22 cellular contexts compared by ENCODE assay signal in the genomic region with DNA sequence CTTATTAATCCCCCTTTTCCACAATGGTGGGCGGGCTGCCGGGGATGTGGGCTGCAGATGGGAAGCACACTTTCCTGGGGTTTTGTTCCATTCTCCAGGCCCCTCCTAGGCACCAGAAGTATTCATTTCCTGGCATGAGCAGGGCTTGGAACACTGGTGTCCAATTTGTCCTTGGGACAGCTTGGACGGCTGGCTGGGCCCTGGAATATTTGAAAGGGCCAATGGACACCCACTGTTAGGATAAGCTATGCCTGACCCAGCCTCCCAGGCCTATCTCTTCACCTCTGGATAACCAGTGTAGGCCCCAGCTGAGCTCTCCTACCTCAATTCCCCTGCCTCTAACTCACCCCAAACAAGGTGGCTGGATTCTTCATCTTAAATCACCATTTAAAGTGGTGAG.
A peak's percentile ranks its signal among the peaks of the same experiment; 100 is the strongest.
DNase-seq lines count a peak whose midpoint lies in the region; ATAC-seq, FAIRE-seq and TF ChIP-seq lines count a peak whose summit lies in the region.
"Had no signal": no experiment of that assay in that cellular context is flagged by ENCODE, and none has a peak within 500 bp of the region (broad histone marks: within the 10 kb centered on the region; RNA-seq: fewer than 3 reads in every experiment).

No MANE protein-coding gene starts in this region.

- 73 to 95% methylated on average over 2 to 3 of the region's 3 CpGs for WGBS in body of pancreas, 2 donors
- WGBS in pancreas, 2 donors = 69% methylated on average over 3 of the region's 3 CpGs

- H3K27ac ChIP-seq in right atrium auricular region = no peak overlapping the region
- no peak overlapping the region for H3K27ac ChIP-seq in body of pancreas
- no peak overlapping the region for H3K27ac ChIP-seq in pancreas
- H3K27ac ChIP-seq: 22Rv1, BLaER1, C4-2B had no signal

- no peak for DNase-seq in Right ventricle myocardium superior
- no peak for DNase-seq in right atrium auricular region (ENCODE audit: low spot score)
- DNase-seq in body of pancreas = peak in 3 of 4 donors; percentile 8 to 31 (median 20)
- no peak for DNase-seq in pancreas
- DNase-seq in SIG-M5 (lab: John Stamatoyannopoulos, UW) = no peak
- no peak for DNase-seq in head of caudate nucleus
- DNase-seq: CD4-positive, CD25-positive, alpha-beta regulatory T cell; CD8-positive, alpha-beta memory T cell; DMS 273 treated with DMSO at 0.1 percent for 48 hours; DMS79; GF-D8; H9 had no signal

- intact Hi-C loops in Right ventricle myocardium superior (cut with DNase I) (no loop called here), body of pancreas (cut with DNase I) (no loop called here), pancreas (cut with DNase I) (no loop called here), head of caudate nucleus (cut with DNase I) (no loop called here)

- ATAC-seq in Right ventricle myocardium superior (ENCODE audit: poor library complexity) (peak; percentile 36), body of pancreas (peak; percentile 50), pancreas (peak; percentile 43 to 72 (median 58)), HG02588 (IDR thresholded peaks at IDR 0.05; ENCODE audit: unreplicated experiment) (no peak)
- ATAC-seq: GM23338, HCT116 had no signal

- H3K4me1 ChIP-seq in right atrium auricular region = no peaks in the 10 kb centered on the region
- peaks cover 14% of the 10 kb centered on the region for H3K4me1 ChIP-seq in body of pancreas
- no peaks in the 10 kb centered on the region for H3K4me1 ChIP-seq in pancreas
- H3K4me1 ChIP-seq: BLaER1 had no signal

- no peak for TF ChIP-seq CTCF in right atrium auricular region (IDR thresholded peaks at IDR 0.05)
- no peak for TF ChIP-seq CTCF in body of pancreas (IDR thresholded peaks at IDR 0.05)
- no peak for TF ChIP-seq CTCF in pancreas (IDR thresholded peaks at IDR 0.05)

- FAIRE-seq in pancreas (lab: Jason Lieb, UNC) = no peak
- FAIRE-seq: A204.1, D721Med, GM12891, GM18507 had no signal

- no peaks in the 10 kb centered on the region for H3K9me3 ChIP-seq in right atrium auricular region
- H3K9me3 ChIP-seq in body of pancreas = no peaks in the 10 kb centered on the region
- H3K9me3 ChIP-seq in pancreas = no peaks in the 10 kb centered on the region
- H3K9me3 ChIP-seq: BLaER1 had no signal

- H3K4me3 ChIP-seq in right atrium auricular region (no peak overlapping the region), body of pancreas (no peak overlapping the region), pancreas (no peak overlapping the region)
- H3K4me3 ChIP-seq: BLaER1, GM23338 had no signal

- H3K36me3 ChIP-seq in right atrium auricular region (no peaks in the 10 kb centered on the region), body of pancreas (replicated peaks in 1 of 2; ENCODE audit: insufficient read depth in 1 of 2, low read depth in 2 of 2) (no peaks in the 10 kb centered on the region), pancreas (no peaks in the 10 kb centered on the region)
- H3K36me3 ChIP-seq: BLaER1 had no signal

- TF ChIP-seq POLR2A in body of pancreas (IDR thresholded peaks at IDR 0.05) = no peak

- H3K27me3 ChIP-seq in right atrium auricular region (no peaks in the 10 kb centered on the region), body of pancreas (no peaks in the 10 kb centered on the region), pancreas (no peaks in the 10 kb centered on the region)
- H3K27me3 ChIP-seq: BLaER1 had no signal

Comparison
In these comparisons a context has a peak if more than half of its experiments do, and no peak if none do; other contexts are left out.
1. DNase-seq: peak in body of pancreas (3 of 4); none in Right ventricle myocardium superior (single experiment), right atrium auricular region (single experiment), pancreas (0 of 6), SIG-M5 (single experiment) and head of caudate nucleus (0 of 42).